11 cellular contexts compared by ENCODE assay signal in the genomic region with DNA sequence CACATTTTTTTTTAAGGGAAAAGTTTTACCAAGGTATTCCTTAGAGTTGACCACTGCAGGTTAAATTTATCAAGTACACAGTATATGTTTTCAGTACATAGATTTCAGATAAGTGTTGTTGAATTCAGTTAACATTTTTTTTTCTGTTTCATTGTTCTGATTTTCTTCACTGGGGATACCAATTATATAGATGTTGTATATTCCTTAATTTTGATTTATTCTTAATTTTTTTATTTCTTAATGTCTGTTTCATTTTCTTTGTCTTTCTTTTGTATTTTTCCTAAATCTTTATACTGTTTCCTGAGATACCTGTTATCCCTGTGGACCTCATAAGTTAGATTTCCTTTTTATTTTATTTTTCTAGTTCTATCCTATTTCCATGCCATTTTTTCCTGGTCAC.
"Had no signal": no experiment of that assay in that cellular context is flagged by ENCODE, and none has a peak within 500 bp of the region (broad histone marks: within the 10 kb centered on the region; RNA-seq: fewer than 3 reads in every experiment).

No MANE protein-coding gene starts in this region.

- DNase-seq: GM23248, GOT3, H7, H9, HCEC 1CT, HFFc6 had no signal

- H3K27ac ChIP-seq: GM23248 had no signal

- H3K9ac ChIP-seq: GM23248 had no signal

- FAIRE-seq: H1, H54 had no signal

- H3K4me3 ChIP-seq: GM23248, GM23338, HAP-1 had no signal

- H3K4me2 ChIP-seq: GM23338 had no signal

- H2AFZ ChIP-seq: GM23248, GM23338 had no signal

- H3K4me1 ChIP-seq: HAP-1 had no signal

- ATAC-seq: GM23338, HCT116 had no signal

- H3K36me3 ChIP-seq: HAP-1 had no signal
